Comparison of ENCODE assay signal across 22 cellular contexts in genomic region chr2:15259356-15259756, GRCh38.
DNase-seq lines count a peak whose midpoint lies in the region; ATAC-seq lines count a peak whose summit lies in the region.
"Had no signal": no experiment of that assay in that cellular context is flagged by ENCODE, and none has a peak within 500 bp of the region (broad histone marks: within the 10 kb centered on the region; RNA-seq: fewer than 3 reads in every experiment).

No MANE protein-coding gene starts in this region.

- H3K9ac ChIP-seq in HUES6 (ENCODE audit: low read length), result no peak overlapping the region
- no peak overlapping the region for H3K9ac ChIP-seq in iPS-18a (ENCODE audit: low read length)
- H3K9ac ChIP-seq: SK-N-SH had no signal

- POLR2A ChIA-PET in activated CD8-positive, alpha-beta T cell treated with anti-CD3 and anti-CD28 coated beads, Interleukin-2, amount 10 ng/mL, durations not matched to agents 7 days and 5 days (lab: Charles Lee), result no interaction called here

- H3K4me3 ChIP-seq in HUES6 (ENCODE audit: low read depth, low read length) (peak overlapping the region; percentile 12; the same call in 1 of the 2 replicates), iPS-18a (ENCODE audit: low read length) (peak overlapping the region; percentile 14)
- H3K4me3 ChIP-seq: mucosa of descending colon, skin epidermis had no signal

- intact Hi-C loops in head of caudate nucleus (cut with DNase I), result no loop called here

- H3K27ac ChIP-seq in HUES6 (ENCODE audit: low read depth, low read length) (peak overlapping the region; percentile 40; the same call in 1 of the 2 replicates), iPS-18a (ENCODE audit: low read length) (no peak overlapping the region)
- H3K27ac ChIP-seq: C4-2B, neutrophil, RWPE1, skin epidermis, VCaP had no signal

- peaks cover 26% of the 10 kb centered on the region for H3K4me1 ChIP-seq in HUES6 (ENCODE audit: control insufficient read depth, insufficient read depth, low read length)
- H3K4me1 ChIP-seq in iPS-18a (ENCODE audit: control insufficient read depth, low read depth, low read length), result peaks cover 29% of the 10 kb centered on the region

- H3K4me3 Mint-ChIP-seq in activated CD8-positive, alpha-beta T cell treated with anti-CD3 and anti-CD28 coated beads, Interleukin-2, amount 10 ng/mL, durations not matched to agents 7 days and 5 days, result no peak overlapping the region
- H3K4me3 Mint-ChIP-seq: activated CD4-positive, alpha-beta memory T cell treated with anti-CD3 and anti-CD28 coated beads for 36 hours; central memory CD8-positive, alpha-beta T cell had no signal

- H3K36me3 ChIP-seq in HUES6 (ENCODE audit: control insufficient read depth, insufficient read depth, low read length) (no peaks in the 10 kb centered on the region), iPS-18a (ENCODE audit: control insufficient read depth, low read depth, low read length) (no peaks in the 10 kb centered on the region)
- H3K36me3 ChIP-seq: neutrophil had no signal

- H3K27me3 Mint-ChIP-seq in activated CD8-positive, alpha-beta T cell treated with anti-CD3 and anti-CD28 coated beads, Interleukin-2, amount 10 ng/mL, durations not matched to agents 7 days and 5 days (ENCODE audit: low read depth), result no peaks in the 10 kb centered on the region
- H3K27me3 Mint-ChIP-seq: activated CD4-positive, alpha-beta memory T cell treated with anti-CD3 and anti-CD28 coated beads for 36 hours; central memory CD8-positive, alpha-beta T cell had no signal

- CTCF ChIA-PET in activated CD8-positive, alpha-beta T cell treated with anti-CD3 and anti-CD28 coated beads, Interleukin-2, amount 10 ng/mL, durations not matched to agents 7 days and 5 days (lab: Charles Lee), result interaction anchor here (0.6 kb wide), 1 partner anchor 89 kb away, joined by 3 read pairs; no protein-coding TSS in a partner anchor

- no peak for ATAC-seq in activated CD8-positive, alpha-beta T cell treated with anti-CD3 and anti-CD28 coated beads, Interleukin-2, amount 10 ng/mL, durations not matched to agents 7 days and 5 days
- ATAC-seq: mucosa of descending colon had no signal

- H3K36me3 Mint-ChIP-seq in activated CD8-positive, alpha-beta T cell treated with anti-CD3 and anti-CD28 coated beads, Interleukin-2, amount 10 ng/mL, durations not matched to agents 7 days and 5 days (ENCODE audit: low read depth), result peaks cover 15% of the 10 kb centered on the region

- H3K9me3 Mint-ChIP-seq in activated CD8-positive, alpha-beta T cell treated with anti-CD3 and anti-CD28 coated beads, Interleukin-2, amount 10 ng/mL, durations not matched to agents 7 days and 5 days (ENCODE audit: insufficient read depth), result no peaks in the 10 kb centered on the region

- peak; percentile 86 for DNase-seq in COR-L47 (lab: John Stamatoyannopoulos, UW)
- DNase-seq in NCI-H345 treated with DMSO at 0.1 percent for 48 hours (lab: John Stamatoyannopoulos, UW; ENCODE audit: unreplicated experiment), result peak; percentile 60
- DNase-seq in activated CD8-positive, alpha-beta T cell treated with anti-CD3 and anti-CD28 coated beads, Interleukin-2, amount 10 ng/mL, durations not matched to agents 7 days and 5 days, result no peak
- DNase-seq in stimulated activated CD8-positive, alpha-beta memory T cell treated with anti-CD3 and anti-CD28 coated beads, Interleukin-4, amount 100 ng/mL, for 48 hours, result no peak
- DNase-seq in NCI-H82 treated with DMSO at 0.1 percent for 48 hours (lab: John Stamatoyannopoulos, UW; ENCODE audit: unreplicated experiment), result no peak
- DNase-seq in head of caudate nucleus, result no peak
- DNase-seq: activated CD4-positive, alpha-beta memory T cell treated with anti-CD3 and anti-CD28 coated beads for 36 hours; activated naive CD4-positive, alpha-beta T cell treated with Interleukin-2 at 50 U/mL for 16 hours; erythroblast; foreskin melanocyte; mucosa of descending colon; NCI-H446 treated with DMSO at 0.1 percent for 48 hours; SK-N-SH; stimulated activated naive CD4-positive, alpha-beta T cell treated with Interleukin-2 at 50 U/mL for 16 hours had no signal

- no peak overlapping the region for H3K27ac Mint-ChIP-seq in activated CD8-positive, alpha-beta T cell treated with anti-CD3 and anti-CD28 coated beads, Interleukin-2, amount 10 ng/mL, durations not matched to agents 7 days and 5 days
- H3K27ac Mint-ChIP-seq: activated CD4-positive, alpha-beta memory T cell treated with anti-CD3 and anti-CD28 coated beads for 36 hours had no signal

- H3K27me3 ChIP-seq in HUES6 (ENCODE audit: control insufficient read depth, insufficient read depth, low read length) (no peaks in the 10 kb centered on the region), iPS-18a (ENCODE audit: control insufficient read depth, insufficient read depth, low read length) (no peaks in the 10 kb centered on the region)
- H3K27me3 ChIP-seq: neutrophil had no signal

- H3K4me1 Mint-ChIP-seq in activated CD8-positive, alpha-beta T cell treated with anti-CD3 and anti-CD28 coated beads, Interleukin-2, amount 10 ng/mL, durations not matched to agents 7 days and 5 days (ENCODE audit: low read depth), result no peaks in the 10 kb centered on the region

- peaks cover 14% of the 10 kb centered on the region for H3K9me3 ChIP-seq in HUES6 (ENCODE audit: control insufficient read depth, insufficient read depth, low read depth, low read length)
- peaks cover 6% of the 10 kb centered on the region for H3K9me3 ChIP-seq in iPS-18a (ENCODE audit: control insufficient read depth, low read depth, low read length)
- H3K9me3 ChIP-seq: SK-N-SH had no signal

Comparison
In these comparisons a context has a peak if more than half of its experiments do, and no peak if none do; other contexts are left out.
1. DNase-seq: peak in COR-L47 (single experiment) and NCI-H345 treated with DMSO at 0.1 percent for 48 hours (single experiment); none in activated CD8-positive, alpha-beta T cell treated with anti-CD3 and anti-CD28 coated beads, Interleukin-2, amount 10 ng/mL, durations not matched to agents 7 days and 5 days (single experiment), stimulated activated CD8-positive, alpha-beta memory T cell treated with anti-CD3 and anti-CD28 coated beads, Interleukin-4, amount 100 ng/mL, for 48 hours (single experiment), NCI-H82 treated with DMSO at 0.1 percent for 48 hours (single experiment) and head of caudate nucleus (0 of 42).